In the genomic region with DNA sequence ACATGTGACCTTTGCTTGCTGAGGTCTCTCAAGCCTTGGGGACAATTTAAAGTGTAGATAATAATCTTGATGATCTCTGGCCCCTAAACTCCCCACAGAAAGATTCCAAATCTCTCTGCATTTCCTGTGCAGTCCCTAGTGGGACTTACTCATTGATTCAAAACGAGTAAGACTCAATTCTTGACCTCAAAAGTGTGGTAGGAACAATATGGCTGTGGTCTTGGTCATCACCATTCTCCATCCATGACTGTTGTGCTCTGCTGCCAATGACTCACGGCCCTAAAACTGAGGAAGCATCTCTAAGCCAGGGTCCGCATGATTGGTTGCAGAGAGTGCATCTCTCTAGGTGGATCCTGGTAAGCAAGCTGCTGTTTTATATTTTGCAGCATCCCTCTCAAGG, we compare ENCODE assay signal across 17 cellular contexts.
A peak's percentile ranks its signal among the peaks of the same experiment; 100 is the strongest.
DNase-seq lines count a peak whose midpoint lies in the region; ATAC-seq and TF ChIP-seq lines count a peak whose summit lies in the region.
"Had no signal": no experiment of that assay in that cellular context is flagged by ENCODE, and none has a peak within 500 bp of the region (broad histone marks: within the 10 kb centered on the region; RNA-seq: fewer than 3 reads in every experiment).

No MANE protein-coding gene starts in this region.

- peaks cover 6% of the 10 kb centered on the region for H3K4me1 Mint-ChIP-seq in activated T-cell treated with anti-CD3 and anti-CD28 coated beads, Interleukin-2, amount 50 U/mL, for 72 hours (ENCODE audit: low read depth)
- no peaks in the 10 kb centered on the region for H3K4me1 Mint-ChIP-seq in activated T-cell treated with anti-CD3 and anti-CD28 coated beads, Interleukin-2, amount 50 U/mL, for 24 hours (ENCODE audit: low read depth)
- H3K4me1 Mint-ChIP-seq: activated naive CD4-positive, alpha-beta T cell treated with anti-CD3 and anti-CD28 coated beads, Interleukin-2, amount 10 ng/mL, durations not matched to agents 7 days and 5 days; GM23338; naive thymus-derived CD8-positive, alpha-beta T cell had no signal

- H3K4me3 ChIP-seq in cardiac fibroblast (replicated peaks in 1 of 2; ENCODE audit: low read depth in 2 of 2, low read length in 2 of 2): no peak overlapping the region
- H3K4me3 ChIP-seq: GM23338, left ventricle myocardium inferior, testis had no signal

- no peak overlapping the region for H3K4me3 Mint-ChIP-seq in activated T-cell treated with anti-CD3 and anti-CD28 coated beads, Interleukin-2, amount 50 U/mL, for 72 hours
- no peak overlapping the region for H3K4me3 Mint-ChIP-seq in activated T-cell treated with anti-CD3 and anti-CD28 coated beads, Interleukin-2, amount 50 U/mL, for 24 hours
- H3K4me3 Mint-ChIP-seq: activated naive CD4-positive, alpha-beta T cell treated with anti-CD3 and anti-CD28 coated beads, Interleukin-2, amount 10 ng/mL, durations not matched to agents 7 days and 5 days; GM23338; naive thymus-derived CD8-positive, alpha-beta T cell had no signal

- TF ChIP-seq CTCF in cardiac fibroblast (IDR thresholded peaks at IDR 0.05; ENCODE audit: low read depth, low read length): no peak

- ATAC-seq in activated T-cell treated with anti-CD3 and anti-CD28 coated beads, Interleukin-2, amount 50 U/mL, for 72 hours (replicated peaks in 1 of 2): peak; percentile 42 to 74
- no peak for ATAC-seq in GM21390 (IDR thresholded peaks at IDR 0.05; ENCODE audit: unreplicated experiment)
- ATAC-seq: GM23338; naive thymus-derived CD8-positive, alpha-beta T cell had no signal

- no peak overlapping the region for H3K27ac Mint-ChIP-seq in activated T-cell treated with anti-CD3 and anti-CD28 coated beads, Interleukin-2, amount 50 U/mL, for 72 hours
- H3K27ac Mint-ChIP-seq in activated T-cell treated with anti-CD3 and anti-CD28 coated beads, Interleukin-2, amount 50 U/mL, for 24 hours: no peak overlapping the region
- H3K27ac Mint-ChIP-seq: activated naive CD4-positive, alpha-beta T cell treated with anti-CD3 and anti-CD28 coated beads, Interleukin-2, amount 10 ng/mL, durations not matched to agents 7 days and 5 days; GM23338; naive thymus-derived CD8-positive, alpha-beta T cell had no signal

- no peaks in the 10 kb centered on the region for H3K27me3 Mint-ChIP-seq in activated T-cell treated with anti-CD3 and anti-CD28 coated beads, Interleukin-2, amount 50 U/mL, for 72 hours (ENCODE audit: low read depth)
- no peaks in the 10 kb centered on the region for H3K27me3 Mint-ChIP-seq in activated T-cell treated with anti-CD3 and anti-CD28 coated beads, Interleukin-2, amount 50 U/mL, for 24 hours
- H3K27me3 Mint-ChIP-seq: activated naive CD4-positive, alpha-beta T cell treated with anti-CD3 and anti-CD28 coated beads, Interleukin-2, amount 10 ng/mL, durations not matched to agents 7 days and 5 days had no signal

- H3K36me3 Mint-ChIP-seq in activated T-cell treated with anti-CD3 and anti-CD28 coated beads, Interleukin-2, amount 50 U/mL, for 72 hours (ENCODE audit: insufficient read depth in 2 of 2): no peaks in the 10 kb centered on the region
- no peaks in the 10 kb centered on the region for H3K36me3 Mint-ChIP-seq in activated T-cell treated with anti-CD3 and anti-CD28 coated beads, Interleukin-2, amount 50 U/mL, for 24 hours (ENCODE audit: low read depth)
- H3K36me3 Mint-ChIP-seq: activated naive CD4-positive, alpha-beta T cell treated with anti-CD3 and anti-CD28 coated beads, Interleukin-2, amount 10 ng/mL, durations not matched to agents 7 days and 5 days had no signal

- DNase-seq in activated T-cell treated with anti-CD3 and anti-CD28 coated beads, Interleukin-2, amount 50 U/mL, for 72 hours: peak in 1 of 2 donors; percentile 5
- DNase-seq in activated T-cell treated with anti-CD3 and anti-CD28 coated beads, Interleukin-2, amount 50 U/mL, for 24 hours: no peak
- DNase-seq in LHCN-M2 (ENCODE audit: low read depth) (peak; percentile 90), cardiac fibroblast (ENCODE audit: low read depth in 2 of 2) (peak; percentile 3 to 80), stromal cell of bone marrow (ENCODE audit: low read depth) (peak; percentile 89), NCI-H2081 treated with DMSO at 0.1 percent for 48 hours (lab: John Stamatoyannopoulos, UW) (no peak)
- DNase-seq in central memory CD4-positive, alpha-beta T cell: no peak
- DNase-seq: ACHN; activated naive CD4-positive, alpha-beta T cell treated with anti-CD3 and anti-CD28 coated beads, Interleukin-2, amount 10 ng/mL, durations not matched to agents 7 days and 5 days; effector CD4-positive, alpha-beta T cell; left ventricle myocardium inferior; naive thymus-derived CD8-positive, alpha-beta T cell; NCI-H1105 treated with DMSO at 0.1 percent for 48 hours; NCI-H345; testis had no signal

- peaks cover 0 to 2% of the 10 kb centered on the region in 2 donors for H3K9me3 Mint-ChIP-seq in activated T-cell treated with anti-CD3 and anti-CD28 coated beads, Interleukin-2, amount 50 U/mL, for 72 hours
- H3K9me3 Mint-ChIP-seq in activated T-cell treated with anti-CD3 and anti-CD28 coated beads, Interleukin-2, amount 50 U/mL, for 24 hours: no peaks in the 10 kb centered on the region
- H3K9me3 Mint-ChIP-seq: GM23338 had no signal

Comparison
In these comparisons a context has a peak if more than half of its experiments do, and no peak if none do; other contexts are left out.
1. DNase-seq: peak in LHCN-M2 (single experiment), cardiac fibroblast (2 of 2) and stromal cell of bone marrow (single experiment); none in activated T-cell treated with anti-CD3 and anti-CD28 coated beads, Interleukin-2, amount 50 U/mL, for 24 hours (single experiment), NCI-H2081 treated with DMSO at 0.1 percent for 48 hours (single experiment) and central memory CD4-positive, alpha-beta T cell (single experiment).